ENCODE assay signal across 1 cellular context in genomic region chr14:91568626-91569025, GRCh38.
TF ChIP-seq lines count a peak whose summit lies in the region.

No MANE protein-coding gene starts in this region.

TF ChIP-seq in HCT116, 20 proteins besides CTCF, POLR2A, EP300 and RAD21 (continued from another document):
- TF ChIP-seq, protein P1, sequence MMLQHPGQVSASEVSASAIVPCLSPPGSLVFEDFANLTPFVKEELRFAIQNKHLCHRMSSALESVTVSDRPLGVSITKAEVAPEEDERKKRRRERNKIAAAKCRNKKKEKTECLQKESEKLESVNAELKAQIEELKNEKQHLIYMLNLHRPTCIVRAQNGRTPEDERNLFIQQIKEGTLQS (IDR thresholded peaks at IDR 0.05) = no peak
- no peak for TF ChIP-seq ELF1 (IDR thresholded peaks at IDR 0.05; ENCODE audit: borderline replicate concordance, low read depth)
- TF ChIP-seq YY1 (IDR thresholded peaks at IDR 0.05; ENCODE audit: extremely low read depth, insufficient replicate concordance, low read depth, low read length) = no peak
- no peak for TF ChIP-seq CEBPB (IDR thresholded peaks at IDR 0.05; ENCODE audit: low read depth)
- TF ChIP-seq SRF (IDR thresholded peaks at IDR 0.05; ENCODE audit: low read depth) = no peak
- no peak for TF ChIP-seq POLR2AphosphoS5 (IDR thresholded peaks at IDR 0.05; ENCODE audit: low read depth, low read length)
